In the genomic region with DNA sequence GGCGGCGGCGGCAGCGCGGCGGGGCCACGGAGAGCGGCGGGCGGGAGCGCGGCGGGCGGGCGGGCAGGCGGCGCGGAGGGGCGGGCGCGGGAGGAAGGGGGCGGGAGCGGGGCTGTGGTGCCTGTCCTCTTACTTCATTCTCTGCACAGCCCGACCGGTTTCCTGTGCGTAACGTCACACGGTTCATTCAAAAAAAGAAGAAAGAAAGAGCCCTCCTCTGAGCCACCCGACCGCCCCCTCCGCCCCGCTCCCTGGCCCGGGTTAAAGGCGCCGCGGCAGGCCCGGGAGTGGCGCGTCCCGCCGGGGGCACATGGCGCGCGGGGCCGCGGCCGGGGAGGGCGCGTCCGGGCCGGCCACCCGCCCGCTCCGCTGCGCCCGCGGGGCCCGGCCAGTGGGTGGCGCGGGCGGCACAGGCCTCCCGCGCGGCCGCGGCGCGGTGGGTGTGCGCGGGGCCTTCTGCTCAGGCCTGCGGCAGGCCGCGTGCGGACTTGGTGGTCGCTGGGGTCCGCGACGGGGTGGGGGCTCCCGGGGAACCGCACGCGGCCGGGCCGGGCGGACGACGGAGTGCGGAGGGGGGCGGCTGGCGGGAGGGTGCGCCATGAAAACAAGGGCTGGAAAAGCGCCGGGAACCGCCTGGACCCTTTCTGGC, we compare ENCODE assay signal across 8 cellular contexts. TPM values are rescaled to one million over a fixed set of nuclear protein-coding genes. Genes with fewer than 3 reads are reported as not detected.
DNase-seq lines count a peak whose midpoint lies in the region; ATAC-seq and TF ChIP-seq lines count a peak whose summit lies in the region.

No MANE protein-coding gene starts in this region.

- no peak overlapping the region for H3K27ac ChIP-seq in Panc1 (ENCODE audit: low read length)

- POLR2A ChIA-PET in Panc1 (lab: Charles Lee), result no interaction called here
- POLR2A ChIA-PET in naive thymus-derived CD8-positive, alpha-beta T cell (lab: Charles Lee), result interaction anchor here (0.6 to 3.9 kb wide), 16 partner anchors 20 to 797 kb away, joined by 3 to 58 read pairs (median 4); partner anchors contain the start of genes VPS4B and ZCCHC2

- H3K27me3 Mint-ChIP-seq in activated T-cell treated with anti-CD3 and anti-CD28 coated beads, Interleukin-2, amount 50 U/mL, for 72 hours (ENCODE audit: low read depth), result no peaks in the 10 kb centered on the region
- no peaks in the 10 kb centered on the region for H3K27me3 Mint-ChIP-seq in naive thymus-derived CD8-positive, alpha-beta T cell

- peaks cover 6% of the 10 kb centered on the region; the same call in 1 of the 2 replicates for H3K4me1 ChIP-seq in Panc1 (ENCODE audit: control insufficient read depth, insufficient read depth, low read length)

- peak; percentile 50 for TF ChIP-seq CTCF in Panc1 (IDR thresholded peaks at IDR 0.05)

- peaks cover 27% of the 10 kb centered on the region for H3K4me1 Mint-ChIP-seq in activated T-cell treated with anti-CD3 and anti-CD28 coated beads, Interleukin-2, amount 50 U/mL, for 72 hours (ENCODE audit: low read depth)
- peaks cover 20 to 64% (median 42%) of the 10 kb centered on the region in 4 donors for H3K4me1 Mint-ChIP-seq in naive thymus-derived CD8-positive, alpha-beta T cell

- peak overlapping the region; percentile 41 to 50 for H3K4me3 ChIP-seq in Panc1 (ENCODE audit: low read depth in 2 of 2, low read length in 2 of 2)

- H3K4me3 Mint-ChIP-seq in activated T-cell treated with anti-CD3 and anti-CD28 coated beads, Interleukin-2, amount 50 U/mL, for 72 hours, result peak overlapping the region; percentile 88 to 89
- H3K4me3 Mint-ChIP-seq in naive thymus-derived CD8-positive, alpha-beta T cell, result peak overlapping the region; percentile 81 to 99 (median 88)

- in situ Hi-C loops in Panc1 (cut with HindIII; ENCODE audit: low pct_unique_long_range_greater_than_20kb, low sequenced_read_pairs), result no loop called here

- peaks cover 2% of the 10 kb centered on the region; the same call in 1 of the 2 replicates for H3K36me3 ChIP-seq in Panc1 (ENCODE audit: control insufficient read depth, insufficient read depth, low read length)

- intact Hi-C loops in Panc1 (cut with micrococcal nuclease; ENCODE audit: unreplicated experiment), result no loop called here

- H3K9me3 ChIP-seq in Panc1 (ENCODE audit: control insufficient read depth, insufficient read depth, low read depth, low read length), result no peaks in the 10 kb centered on the region

- H3K27ac Mint-ChIP-seq in activated T-cell treated with anti-CD3 and anti-CD28 coated beads, Interleukin-2, amount 50 U/mL, for 72 hours, result peak overlapping the region; percentile 82
- peak overlapping the region; percentile 68 to 97 (median 92) for H3K27ac Mint-ChIP-seq in naive thymus-derived CD8-positive, alpha-beta T cell

- no peaks in the 10 kb centered on the region for H3K9me3 Mint-ChIP-seq in activated T-cell treated with anti-CD3 and anti-CD28 coated beads, Interleukin-2, amount 50 U/mL, for 72 hours
- H3K9me3 Mint-ChIP-seq in naive thymus-derived CD8-positive, alpha-beta T cell, result no peaks in the 10 kb centered on the region

- CTCF ChIA-PET in Panc1 (lab: Charles Lee), result no interaction called here

- peaks cover 17 to 21% of the 10 kb centered on the region in 2 donors for H3K36me3 Mint-ChIP-seq in activated T-cell treated with anti-CD3 and anti-CD28 coated beads, Interleukin-2, amount 50 U/mL, for 72 hours (ENCODE audit: insufficient read depth in 2 of 2)
- peaks cover 0 to 15% (median 5%) of the 10 kb centered on the region in 3 donors for H3K36me3 Mint-ChIP-seq in naive thymus-derived CD8-positive, alpha-beta T cell

- no TSS peak for BruUV-seq in Panc1 (replicated peaks; lab: Mats Ljungman, UMichigan)

- ATAC-seq in GM21515 (IDR thresholded peaks at IDR 0.05; ENCODE audit: unreplicated experiment), result peak; percentile 56
- peak; percentile 89 for ATAC-seq in Panc1
- ATAC-seq in activated T-cell treated with anti-CD3 and anti-CD28 coated beads, Interleukin-2, amount 50 U/mL, for 72 hours (replicated peaks in 1 of 2), result peak; percentile 81
- ATAC-seq in naive thymus-derived CD8-positive, alpha-beta T cell, result peak; percentile 76 to 83

- DNase-seq in DMS 273 treated with DMSO at 0.1 percent for 48 hours (lab: John Stamatoyannopoulos, UW) (peak; percentile 43), HuH-7 (ENCODE audit: low spot score) (peak; percentile 43), Panc1 (ENCODE audit: low read depth, low spot score) (no peak), fibroblast of gingiva (ENCODE audit: low read depth) (peak; percentile 79)
- peak; percentile 86 to 90 for DNase-seq in activated T-cell treated with anti-CD3 and anti-CD28 coated beads, Interleukin-2, amount 50 U/mL, for 72 hours
- peak; percentile 79 to 95 (median 86) for DNase-seq in naive thymus-derived CD8-positive, alpha-beta T cell
- DNase-seq in stimulated activated naive CD4-positive, alpha-beta T cell (lab: John Stamatoyannopoulos, UW), result peak; percentile 79 to 89 (median 84)

- peaks cover 22% of the 10 kb centered on the region for H3K27me3 ChIP-seq in Panc1 (ENCODE audit: control insufficient read depth, insufficient read depth, low read length)

RNA-seq across cellular contexts. Expression of gene BCL2, which starts 0.6 kb away (rescaled TPM):
- total RNA-seq in Panc1 (2021; ENCODE audit: unreplicated experiment), result 0.72 TPM
- 0.31 TPM for polyA plus RNA-seq in Panc1 (2012; ENCODE audit: insufficient read length)
- 100 to 1,000 TPM in 1 of 2 donors, 10 to 100 TPM in 1; 98.3 to 133 TPM for total RNA-seq in activated T-cell treated with anti-CD3 and anti-CD28 coated beads, Interleukin-2, amount 50 U/mL, for 72 hours
- total RNA-seq in naive thymus-derived CD8-positive, alpha-beta T cell, result 10 to 100 TPM; 32.9 to 33.1 TPM
- 10 to 100 TPM; 24.3 to 40.2 (median 31.3) TPM for polyA plus RNA-seq in naive thymus-derived CD8-positive, alpha-beta T cell

RNA-seq across cellular contexts. Expression of gene KDSR, which starts 46.8 kb away (rescaled TPM):
- 29.8 TPM for total RNA-seq in Panc1 (2021; ENCODE audit: unreplicated experiment)
- polyA plus RNA-seq in Panc1 (2012; ENCODE audit: insufficient read length), result 24.2 TPM
- 10 to 100 TPM; 69.6 to 81.0 TPM for total RNA-seq in activated T-cell treated with anti-CD3 and anti-CD28 coated beads, Interleukin-2, amount 50 U/mL, for 72 hours
- total RNA-seq in naive thymus-derived CD8-positive, alpha-beta T cell, result 10 to 100 TPM; 49.1 to 50.6 TPM
- polyA plus RNA-seq in naive thymus-derived CD8-positive, alpha-beta T cell, result 10 to 100 TPM; 55.9 to 66.9 (median 65.4) TPM

Comparison
In these comparisons a context has a peak if more than half of its experiments do, and no peak if none do; other contexts are left out.
1. RNA of gene BCL2, which starts 0.6 kb away (total RNA-seq): 98.3 to 133 TPM in activated T-cell treated with anti-CD3 and anti-CD28 coated beads, Interleukin-2, amount 50 U/mL, for 72 hours and 32.9 to 33.1 TPM in naive thymus-derived CD8-positive, alpha-beta T cell; 0.72 TPM in Panc1 (single experiment); every median in the first group is over 10 times any median in the second.
2. Peak in every context shown above with its lines, with median percentiles within 50 percentile points of each other: ATAC-seq.